Comparison of ENCODE assay signal across 16 cellular contexts in the genomic region with DNA sequence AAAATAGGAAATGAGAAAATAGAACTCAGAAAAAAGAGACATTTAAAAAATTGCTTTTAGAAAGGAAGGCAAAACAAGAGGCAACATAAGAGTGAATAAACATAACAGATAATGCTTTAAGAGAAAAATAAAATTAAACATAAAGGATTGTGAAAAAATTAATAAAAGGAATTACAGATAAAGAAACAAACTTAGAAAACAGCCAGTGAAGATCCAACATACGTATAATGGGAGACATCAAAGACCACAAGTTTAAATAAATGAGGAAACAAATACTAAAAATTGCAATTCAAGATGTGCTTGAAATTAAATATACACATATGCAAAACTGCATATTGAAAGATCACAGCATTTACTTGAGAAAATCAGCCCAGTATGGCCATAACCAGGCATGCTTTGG.
DNase-seq lines count a peak whose midpoint lies in the region; ATAC-seq and TF ChIP-seq lines count a peak whose summit lies in the region.
"Had no signal": no experiment of that assay in that cellular context is flagged by ENCODE, and none has a peak within 500 bp of the region (broad histone marks: within the 10 kb centered on the region; RNA-seq: fewer than 3 reads in every experiment).

No MANE protein-coding gene starts in this region.

- WGBS in neuronal stem cell (ENCODE audit: extremely low coverage in 2 of 2, insufficient read length in 2 of 2, insufficient replicate concordance in 1 of 2), 2 donors = no CpG with 5 or more reads among the region's 1 CpG
- whole genome bisulfite sequencing in body of pancreas, 2 donors = 95 to 100% methylated on average over 1 of the region's 1 CpG

- H2BK15ac ChIP-seq in neuronal stem cell (ENCODE audit: low read length) = no peak overlapping the region

- H3K4ac ChIP-seq in neuronal stem cell (ENCODE audit: low read length) = no peak overlapping the region

- H3K9ac ChIP-seq in neuronal stem cell (ENCODE audit: low read depth, low read length, poor library complexity) = no peak overlapping the region

- H3K4me2 ChIP-seq in neuronal stem cell (ENCODE audit: insufficient read depth, low read length, poor library complexity, severe bottlenecking) = no peak overlapping the region

- no peaks in the 10 kb centered on the region for H3K79me1 ChIP-seq in neuronal stem cell (ENCODE audit: low read depth, low read length)

- no peak overlapping the region for H4K8ac ChIP-seq in neuronal stem cell (ENCODE audit: low read depth, low read length)

- H3K27me3 ChIP-seq in neuronal stem cell (ENCODE audit: control insufficient read depth in 3 of 3, insufficient read depth in 3 of 3, low read depth in 1 of 3, low read length in 3 of 3) (no peaks in the 10 kb centered on the region), body of pancreas (no peaks in the 10 kb centered on the region)
- H3K27me3 ChIP-seq: vagina had no signal

- no peak overlapping the region for H4K91ac ChIP-seq in neuronal stem cell (ENCODE audit: low read depth, low read length, poor library complexity)

- no peak overlapping the region for H3K23ac ChIP-seq in neuronal stem cell (ENCODE audit: low read depth, low read length, poor library complexity)

- H2AFZ ChIP-seq in neuronal stem cell (ENCODE audit: low read length) = no peak overlapping the region

- no peak for TF ChIP-seq POLR2A in body of pancreas (IDR thresholded peaks at IDR 0.05)

- H3K9me3 ChIP-seq in neuronal stem cell (replicated peaks in 1 of 2; ENCODE audit: control insufficient read depth in 2 of 2, insufficient read depth in 1 of 2, low read depth in 1 of 2, low read length in 2 of 2) (peaks cover 0 to 5% of the 10 kb centered on the region in 2 donors), body of pancreas (peaks cover 0 to 4% (median 0%) of the 10 kb centered on the region in 3 donors)
- H3K9me3 ChIP-seq: prostate gland had no signal

- intact Hi-C loops in body of pancreas (cut with DNase I) = no loop called here

- H3K14ac ChIP-seq in neuronal stem cell (ENCODE audit: low read length) = no peak overlapping the region

- no peak for ATAC-seq in body of pancreas
- no peak for ATAC-seq in GM18519 (IDR thresholded peaks at IDR 0.05; ENCODE audit: low FRiP score, unreplicated experiment)

- H3K4me1 ChIP-seq in neuronal stem cell (ENCODE audit: control insufficient read depth in 2 of 2, insufficient read depth in 1 of 2, low read depth in 1 of 2, low read length in 2 of 2) = no peaks in the 10 kb centered on the region
- H3K4me1 ChIP-seq in body of pancreas = no peaks in the 10 kb centered on the region
- H3K4me1 ChIP-seq: prostate gland, vagina had no signal

- H2BK120ac ChIP-seq in neuronal stem cell (ENCODE audit: low read depth, low read length) = no peak overlapping the region

- H3K18ac ChIP-seq in neuronal stem cell (ENCODE audit: low read length) = no peak overlapping the region

- H2BK5ac ChIP-seq in neuronal stem cell (ENCODE audit: low read length) = no peak overlapping the region

- peak; percentile 20 for DNase-seq in NCI-H2171 treated with DMSO at 0.1 percent for 48 hours (lab: John Stamatoyannopoulos, UW)
- DNase-seq in NCI-H2171 (lab: John Stamatoyannopoulos, UW) = no peak
- DNase-seq in NCI-H526 (lab: John Stamatoyannopoulos, UW) = peak; percentile 92 to 95
- DNase-seq in epithelial cell of prostate (ENCODE audit: low read depth, low spot score) = peak; percentile 6
- peak; percentile 33 for DNase-seq in neuronal stem cell (ENCODE audit: low spot score)
- DNase-seq in body of pancreas = no peak
- DNase-seq in hepatic stellate cell (ENCODE audit: low spot score) = no peak
- DNase-seq: activated B cell treated with CpG ODN at 0.5 μM for 24 hours; activated T-cell treated with anti-CD3 and anti-CD28 coated beads for 4 hours; amniotic stem cell; DMS79 treated with DMSO at 0.1 percent for 48 hours; NCI-H1092 treated with DMSO at 0.1 percent for 48 hours; stimulated activated CD4-positive, alpha-beta T cell treated with anti-CD3 and anti-CD28 coated beads, Interleukin-4, amount 100 ng/mL, for 1 hour had no signal

- H3K36me3 ChIP-seq in neuronal stem cell (replicated peaks in 1 of 2; ENCODE audit: control insufficient read depth in 2 of 2, insufficient read depth in 2 of 2, low read length in 2 of 2) (no peaks in the 10 kb centered on the region), body of pancreas (replicated peaks in 1 of 2; ENCODE audit: insufficient read depth in 1 of 2, low read depth in 2 of 2) (no peaks in the 10 kb centered on the region)
- H3K36me3 ChIP-seq: prostate gland, vagina had no signal

- H2BK12ac ChIP-seq in neuronal stem cell (ENCODE audit: low read length) = no peak overlapping the region

- no peak for TF ChIP-seq CTCF in body of pancreas (IDR thresholded peaks at IDR 0.05)

- H3K27ac ChIP-seq in epithelial cell of prostate (no peak overlapping the region), neuronal stem cell (replicated peaks; ENCODE audit: low read length) (no peak overlapping the region), body of pancreas (no peak overlapping the region)
- H3K27ac ChIP-seq: prostate gland, vagina had no signal

- no peak overlapping the region for H2AK5ac ChIP-seq in neuronal stem cell (ENCODE audit: low read depth, low read length)

- H3K4me3 ChIP-seq in neuronal stem cell (ENCODE audit: low read length in 2 of 2) (no peak overlapping the region), body of pancreas (no peak overlapping the region)
- H3K4me3 ChIP-seq: prostate gland, vagina had no signal

Comparison
In these comparisons a context has a peak if more than half of its experiments do, and no peak if none do; other contexts are left out.
1. DNase-seq: peak in NCI-H2171 treated with DMSO at 0.1 percent for 48 hours (single experiment), NCI-H526 (2 of 2), epithelial cell of prostate (single experiment) and neuronal stem cell (single experiment); none in NCI-H2171 (single experiment), body of pancreas (0 of 4) and hepatic stellate cell (single experiment).